11 cellular contexts compared by ENCODE assay signal in genomic region chr13:98496239-98496668, GRCh38.
DNase-seq lines count a peak whose midpoint lies in the region; ATAC-seq and TF ChIP-seq lines count a peak whose summit lies in the region.
"Had no signal": no experiment of that assay in that cellular context is flagged by ENCODE, and none has a peak within 500 bp of the region (broad histone marks: within the 10 kb centered on the region; RNA-seq: fewer than 3 reads in every experiment).

No MANE protein-coding gene starts in this region.

- H2BK120ac ChIP-seq in H9 (ENCODE audit: low read depth, low read length, poor library complexity, severe bottlenecking) = no peak overlapping the region

- H3K18ac ChIP-seq in H9 (ENCODE audit: insufficient read length, low read depth, low read length) = no peak overlapping the region

- H3K9me3 Mint-ChIP-seq in H9 (no peaks in the 10 kb centered on the region), memory B cell (no peaks in the 10 kb centered on the region)

- no peak overlapping the region for H3K4me2 ChIP-seq in H9 (ENCODE audit: insufficient read depth, insufficient read length, low read length)

- no peak overlapping the region for H3K27ac ChIP-seq in H9 (ENCODE audit: insufficient read length, low read depth, low read length)
- H3K27ac ChIP-seq in stomach smooth muscle (ENCODE audit: low read length) = peak overlapping the region; percentile 38

- H2BK5ac ChIP-seq in H9 (ENCODE audit: insufficient read length, low read length) = no peak overlapping the region

- no peak overlapping the region for H2AFZ ChIP-seq in H9 (ENCODE audit: low read length)

- no peak overlapping the region for H4K8ac ChIP-seq in H9 (replicated peaks; ENCODE audit: insufficient read length, low read depth, low read length)

- H3K4me3 Mint-ChIP-seq in H9 (no peak overlapping the region), memory B cell (no peak overlapping the region)

- H3K36me3 Mint-ChIP-seq in H9 (ENCODE audit: insufficient read depth in 1 of 3, low read depth in 3 of 3) (peaks cover 8 to 18% (median 15%) of the 10 kb centered on the region in 3 experiments; a peak in 6 of 7 replicates), memory B cell (peaks cover 12% of the 10 kb centered on the region)

- no peak overlapping the region for H2BK12ac ChIP-seq in H9 (ENCODE audit: insufficient read length, low read depth, low read length)

- H3K9ac ChIP-seq in H9 (ENCODE audit: extremely low read depth, insufficient read length, low read length) (no peak overlapping the region), stomach smooth muscle (ENCODE audit: low read length in 2 of 2) (no peak overlapping the region)

- no peak for TF ChIP-seq CTCF in H9 (conservative IDR thresholded peaks at IDR 0.05)

- H3K27ac Mint-ChIP-seq in H9 (peak overlapping the region in 2 of 3 experiments; percentile 80 to 86; a peak in 3 of 7 replicates), memory B cell (peak overlapping the region; percentile 79)

- no CpG with 5 or more reads among the region's 7 CpGs for WGBS in H9 (ENCODE audit: extremely low coverage, insufficient read length, low lambda C conversion rate)

- no peaks in the 10 kb centered on the region for H3K23me2 ChIP-seq in H9 (ENCODE audit: insufficient read length, low read depth, low read length, poor library complexity, severe bottlenecking)

- H4K5ac ChIP-seq in H9 (ENCODE audit: insufficient read length, low read depth, low read length) = no peak overlapping the region

- H2BK15ac ChIP-seq in H9 (ENCODE audit: low read depth, low read length) = no peak overlapping the region

- peaks cover 3 to 5% of the 10 kb centered on the region in 2 donors for H3K36me3 ChIP-seq in stomach smooth muscle (ENCODE audit: control insufficient read depth in 2 of 2, insufficient read depth in 2 of 2, low read length in 2 of 2)

- peaks cover 7% of the 10 kb centered on the region for H3K79me1 ChIP-seq in H9 (ENCODE audit: insufficient read depth, low read depth, low read length, poor library complexity, severe bottlenecking)

- H3K27me3 ChIP-seq in H9 (ENCODE audit: insufficient read depth, low read length) = no peaks in the 10 kb centered on the region
- no peaks in the 10 kb centered on the region for H3K27me3 ChIP-seq in stomach smooth muscle (ENCODE audit: control insufficient read depth in 1 of 2, insufficient read depth in 2 of 2, low read length in 2 of 2)

- H3K14ac ChIP-seq in H9 (ENCODE audit: insufficient read depth, low read length) = no peak overlapping the region

- H4K20me1 ChIP-seq in H9 (ENCODE audit: control insufficient read depth, insufficient read depth, insufficient read length) = no peaks in the 10 kb centered on the region

- no peak overlapping the region for H3K56ac ChIP-seq in H9 (ENCODE audit: insufficient read length, low read depth, low read length)

- H3K4ac ChIP-seq in H9 (ENCODE audit: low read depth, low read length) = no peak overlapping the region

- no peak overlapping the region for H2AK5ac ChIP-seq in H9 (ENCODE audit: insufficient read length, low read length)

- H3K79me2 ChIP-seq in H9 (ENCODE audit: insufficient read depth, low read length) = peaks cover 14% of the 10 kb centered on the region; the same call in 1 of the 2 replicates

- no peak overlapping the region for H4K91ac ChIP-seq in H9 (ENCODE audit: insufficient read length, low read depth, low read length)

- H2BK20ac ChIP-seq in H9 (ENCODE audit: low read depth, low read length, poor library complexity, severe bottlenecking) = no peak overlapping the region

- H3K9me3 ChIP-seq in H9 (ENCODE audit: control insufficient read depth, low read depth, low read length) = no peaks in the 10 kb centered on the region
- no peaks in the 10 kb centered on the region for H3K9me3 ChIP-seq in stomach smooth muscle (ENCODE audit: control insufficient read depth in 2 of 2, low read length in 2 of 2)

- H3K27me3 Mint-ChIP-seq in H9 (ENCODE audit: low read depth) (no peaks in the 10 kb centered on the region), memory B cell (no peaks in the 10 kb centered on the region)

- peak overlapping the region in 1 of 2 donors; percentile 57 for H3K4me3 ChIP-seq in stomach smooth muscle (ENCODE audit: low read length in 2 of 2)

- no peak overlapping the region for H3K23ac ChIP-seq in H9 (ENCODE audit: insufficient read length, low read depth, low read length)

- H3T11ph ChIP-seq in H9 (ENCODE audit: low read length) = no peak overlapping the region

- no peak for DNase-seq in H9
- peak; percentile 45 for DNase-seq in ecto neural progenitor cell (ENCODE audit: low spot score)
- DNase-seq in memory B cell (ENCODE audit: low spot score in 2 of 2) = no peak
- no peak for DNase-seq in GM19238 (ENCODE audit: insufficient read length, low spot score)
- no peak for DNase-seq in NCI-H2081 (lab: John Stamatoyannopoulos, UW)
- no peak for DNase-seq in cerebellar nuclear complex (lab: John Stamatoyannopoulos, UW)
- no peak for DNase-seq in activated naive CD4-positive, alpha-beta T cell treated with Interleukin-2 at 50 U/mL for 16 hours
- DNase-seq: hypothalamus; NCI-H2227 treated with DMSO at 0.1 percent for 48 hours; stimulated activated CD8-positive, alpha-beta memory T cell treated with anti-CD3 and anti-CD28 coated beads, Interleukin-4, amount 100 ng/mL, for 48 hours had no signal

- no peak for ATAC-seq in memory B cell (ENCODE audit: low read depth)

- H3K4me1 Mint-ChIP-seq in H9 = peaks cover 51 to 68% of the 10 kb centered on the region in 2 experiments
- peaks cover 45% of the 10 kb centered on the region for H3K4me1 Mint-ChIP-seq in memory B cell

- H3K4me1 ChIP-seq in H9 (ENCODE audit: insufficient read depth, low read length) = peaks cover 13% of the 10 kb centered on the region; the same call in 1 of the 2 replicates
- peaks cover 40% of the 10 kb centered on the region for H3K4me1 ChIP-seq in stomach smooth muscle (ENCODE audit: control insufficient read depth, insufficient read depth, low read length)
